Comparison of ENCODE assay signal across 15 cellular contexts in genomic region chr19:53945441-53945840, GRCh38. TPM values are rescaled to one million over a fixed set of nuclear protein-coding genes. Genes with fewer than 3 reads are reported as not detected.
A peak's percentile ranks its signal among the peaks of the same experiment; 100 is the strongest.
DNase-seq lines count a peak whose midpoint lies in the region; TF ChIP-seq lines count a peak whose summit lies in the region.
"Had no signal": no experiment of that assay in that cellular context is flagged by ENCODE, and none has a peak within 500 bp of the region (broad histone marks: within the 10 kb centered on the region; RNA-seq: fewer than 3 reads in every experiment).

No MANE protein-coding gene starts in this region.

- peaks cover 9% of the 10 kb centered on the region for H3K9me3 Mint-ChIP-seq in MCF 10A (ENCODE audit: unreplicated experiment)

- H3K4me3 Mint-ChIP-seq in MCF 10A (ENCODE audit: unreplicated experiment), result no peak overlapping the region

- H3K4me3 ChIP-seq in breast epithelium, result no peak overlapping the region
- H3K4me3 ChIP-seq in ectodermal cell (ENCODE audit: insufficient read depth, low read depth, low read length), result peak overlapping the region; percentile 19
- H3K4me3 ChIP-seq: ascending aorta had no signal

- H3K36me3 ChIP-seq in breast epithelium, result no peaks in the 10 kb centered on the region
- no peaks in the 10 kb centered on the region for H3K36me3 ChIP-seq in ectodermal cell (ENCODE audit: control insufficient read depth, insufficient read depth, low read length)
- H3K36me3 ChIP-seq: ascending aorta had no signal

- no peak overlapping the region for H3K27ac Mint-ChIP-seq in MCF 10A (ENCODE audit: low read depth, unreplicated experiment)

- H3K36me3 Mint-ChIP-seq in MCF 10A (ENCODE audit: insufficient read depth, unreplicated experiment), result no peaks in the 10 kb centered on the region

- H3K27me3 ChIP-seq in breast epithelium (peaks cover 8 to 66% of the 10 kb centered on the region in 2 donors), ectodermal cell (ENCODE audit: control insufficient read depth, insufficient read depth, low read length, poor library complexity, severe bottlenecking) (peaks cover 18% of the 10 kb centered on the region)

- no peaks in the 10 kb centered on the region for H3K9me3 ChIP-seq in breast epithelium
- no peaks in the 10 kb centered on the region for H3K9me3 ChIP-seq in ectodermal cell (ENCODE audit: control insufficient read depth, low read length)
- H3K9me3 ChIP-seq: ascending aorta had no signal

- H3K27me3 Mint-ChIP-seq in MCF 10A (ENCODE audit: insufficient read depth, unreplicated experiment), result no peaks in the 10 kb centered on the region

- DNase-seq in MCF 10A (ENCODE audit: unreplicated experiment) (peak; percentile 5), breast epithelium (ENCODE audit: low spot score in 2 of 2) (no peak), SHP77 (lab: John Stamatoyannopoulos, UW) (peak; percentile 21 to 69), GM13976 (ENCODE audit: low spot score) (no peak), D341Med (ENCODE audit: low spot score) (no peak), DMS153 treated with DMSO at 0.1 percent for 48 hours (lab: John Stamatoyannopoulos, UW; ENCODE audit: unreplicated experiment) (no peak)
- DNase-seq in activated CD8-positive, alpha-beta memory T cell treated with anti-CD3 and anti-CD28 coated beads for 24 hours, result no peak
- DNase-seq: activated T-cell treated with anti-CD3 and anti-CD28 coated beads for 4 hours; EL; stimulated activated CD4-positive, alpha-beta T cell treated with anti-CD3 and anti-CD28 coated beads, Interleukin-15, amount 100 ng/mL, for 24 hours; T1000 had no signal

- WGBS in ectodermal cell, 2 experiments, result 40 to 45% methylated on average over 9 of the region's 9 CpGs

- TF ChIP-seq CTCF in MCF 10A (IDR thresholded peaks at IDR 0.05; ENCODE audit: unreplicated experiment) (no peak), breast epithelium (IDR thresholded peaks at IDR 0.05) (no peak), GM13976 (IDR thresholded peaks at IDR 0.05; ENCODE audit: borderline replicate concordance, control extremely low read depth, extremely low read depth, insufficient read depth, missing control alignments) (no peak)

- H3K4me1 Mint-ChIP-seq in MCF 10A (ENCODE audit: insufficient read depth, unreplicated experiment), result no peaks in the 10 kb centered on the region

- no TSS peak for BruUV-seq in MCF 10A (replicated peaks; lab: Mats Ljungman, UMichigan)

- in situ Hi-C loops in GM13976 (cut with MboI; ENCODE audit: low sequenced_read_pairs, unreplicated experiment), result no loop called here

- intact Hi-C loops in MCF 10A (cut with micrococcal nuclease) (no loop called here), breast epithelium (cut with DNase I; ENCODE audit: low total_unique reads) (no loop called here)

- CTCF ChIA-PET in MCF 10A (lab: Yijun Ruan, JAX), result interaction anchor here (1.1 kb wide), 1 partner anchor 78 kb away, joined by 3 read pairs; no protein-coding TSS in a partner anchor

- TF ChIP-seq POLR2A in breast epithelium (IDR thresholded peaks at IDR 0.05), result no peak

- H3K27ac ChIP-seq in breast epithelium (no peak overlapping the region), ectodermal cell (ENCODE audit: insufficient read depth, low read depth, low read length, poor library complexity, severe bottlenecking) (no peak overlapping the region)
- H3K27ac ChIP-seq: ascending aorta, KMS-11 had no signal

- H3K4me1 ChIP-seq in breast epithelium (no peaks in the 10 kb centered on the region), ectodermal cell (ENCODE audit: control insufficient read depth, insufficient read depth, low read length) (peaks cover 4% of the 10 kb centered on the region)
- H3K4me1 ChIP-seq: ascending aorta had no signal

- POLR2A ChIA-PET in MCF 10A (lab: Yijun Ruan, JAX), result no interaction called here

RNA-seq across cellular contexts. Expression of gene CACNG8, which starts 17.3 kb away (rescaled TPM):
- total RNA-seq in MCF 10A (2022) (0.16 TPM in 1 of 2 replicates, not detected in the other), breast epithelium (under 1 TPM in 1 of 3 donors, not detected in 2; under 0.01 TPM)
- 1.9 TPM for polyA plus RNA-seq in ectodermal cell (2013, experiment 1 of 4)
- 3.4 TPM for polyA plus RNA-seq in ectodermal cell (2013, experiment 2 of 4)
- polyA plus RNA-seq in ectodermal cell (2013, experiment 3 of 4), result 1.4 TPM
- polyA plus RNA-seq in ectodermal cell (2013, experiment 4 of 4), result 1.7 TPM
- polyA plus RNA-seq: keratinocyte had no signal

RNA-seq across cellular contexts. Expression of gene CACNG7, which starts 36.4 kb away (rescaled TPM):
- total RNA-seq in MCF 10A (2022), result not detected in 2 replicates
- not detected for total RNA-seq in breast epithelium
- 35.0 TPM for polyA plus RNA-seq in ectodermal cell (2013, experiment 1 of 4)
- polyA plus RNA-seq in ectodermal cell (2013, experiment 2 of 4), result 36.5 TPM
- polyA plus RNA-seq in ectodermal cell (2013, experiment 3 of 4), result 30.5 TPM
- 38.1 TPM for polyA plus RNA-seq in ectodermal cell (2013, experiment 4 of 4)
- total RNA-seq: ascending aorta had no signal
- polyA plus RNA-seq: keratinocyte had no signal

RNA-seq across cellular contexts. Expression of gene CACNG6, which starts 46.0 kb away (rescaled TPM):
- total RNA-seq in MCF 10A (2022), result not detected in 2 replicates
- not detected for total RNA-seq in breast epithelium
- polyA plus RNA-seq in ectodermal cell (2013, experiment 1 of 4), result 1.6 TPM
- 2.5 TPM for polyA plus RNA-seq in ectodermal cell (2013, experiment 2 of 4)
- polyA plus RNA-seq in ectodermal cell (2013, experiment 3 of 4), result 3.4 TPM
- 3.9 TPM for polyA plus RNA-seq in ectodermal cell (2013, experiment 4 of 4)
- total RNA-seq: ascending aorta had no signal
- polyA plus RNA-seq: keratinocyte had no signal

Comparison
In these comparisons a context has a peak if more than half of its experiments do, and no peak if none do; other contexts are left out.
1. DNase-seq: peak in MCF 10A (single experiment) and SHP77 (2 of 2); none in breast epithelium (0 of 2), activated CD8-positive, alpha-beta memory T cell treated with anti-CD3 and anti-CD28 coated beads for 24 hours (single experiment), GM13976 (single experiment), D341Med (single experiment) and DMS153 treated with DMSO at 0.1 percent for 48 hours (single experiment).